15 cellular contexts compared by ENCODE assay signal in genomic region chr11:62030071-62030684, GRCh38.
"Had no signal": no experiment of that assay in that cellular context is flagged by ENCODE, and none has a peak within 500 bp of the region (broad histone marks: within the 10 kb centered on the region; RNA-seq: fewer than 3 reads in every experiment).

No MANE protein-coding gene starts in this region.

- H3K4me3 Mint-ChIP-seq: activated naive CD8-positive, alpha-beta T cell treated with anti-CD3 and anti-CD28 coated beads for 36 hours; activated T-helper 1 cell treated with anti-CD3 and anti-CD28 coated beads, Interleukin-12 subunit alpha, Interleukin-12 subunit beta, Interleukin-2, Interleukin-4 antibody, amounts not matched to agents 30 ng/mL and 10 ng/mL and 1 ng/mL, durations not matched to agents 14 hours and 24 hours and 36 hours had no signal

- H3K36me3 Mint-ChIP-seq: activated naive CD8-positive, alpha-beta T cell treated with anti-CD3 and anti-CD28 coated beads for 36 hours had no signal

- H3K36me3 ChIP-seq: esophagus muscularis mucosa, tibial artery had no signal

- H3K9me3 ChIP-seq: body of pancreas, tibial artery had no signal

- ATAC-seq: body of pancreas had no signal

- DNase-seq: activated CD4-positive, CD25-positive, alpha-beta regulatory T cell treated with anti-CD3 and anti-CD28 coated beads, Interleukin-2, amount 50 U/mL, for 72 hours; activated naive CD8-positive, alpha-beta T cell treated with anti-CD3 and anti-CD28 coated beads for 36 hours; amygdala; body of pancreas; caudate nucleus; foreskin fibroblast; hypothalamus; islet precursor cell; retina; stimulated activated CD4-positive, alpha-beta T cell treated with anti-CD3 and anti-CD28 coated beads, Interleukin-4, amount 100 ng/mL, for 1 hour; stimulated activated naive CD4-positive, alpha-beta T cell had no signal

- H3K27me3 ChIP-seq: body of pancreas, esophagus muscularis mucosa, tibial artery had no signal

- H3K4me3 ChIP-seq: body of pancreas, esophagus muscularis mucosa, lung, tibial artery had no signal

- H3K4me1 ChIP-seq: tibial artery had no signal

- H3K27ac Mint-ChIP-seq: activated naive CD8-positive, alpha-beta T cell treated with anti-CD3 and anti-CD28 coated beads for 36 hours; activated T-helper 1 cell treated with anti-CD3 and anti-CD28 coated beads, Interleukin-12 subunit alpha, Interleukin-12 subunit beta, Interleukin-2, Interleukin-4 antibody, amounts not matched to agents 30 ng/mL and 10 ng/mL and 1 ng/mL, durations not matched to agents 14 hours and 24 hours and 36 hours had no signal

- H3K27ac ChIP-seq: body of pancreas, esophagus muscularis mucosa, tibial artery had no signal
